In the genomic region with DNA sequence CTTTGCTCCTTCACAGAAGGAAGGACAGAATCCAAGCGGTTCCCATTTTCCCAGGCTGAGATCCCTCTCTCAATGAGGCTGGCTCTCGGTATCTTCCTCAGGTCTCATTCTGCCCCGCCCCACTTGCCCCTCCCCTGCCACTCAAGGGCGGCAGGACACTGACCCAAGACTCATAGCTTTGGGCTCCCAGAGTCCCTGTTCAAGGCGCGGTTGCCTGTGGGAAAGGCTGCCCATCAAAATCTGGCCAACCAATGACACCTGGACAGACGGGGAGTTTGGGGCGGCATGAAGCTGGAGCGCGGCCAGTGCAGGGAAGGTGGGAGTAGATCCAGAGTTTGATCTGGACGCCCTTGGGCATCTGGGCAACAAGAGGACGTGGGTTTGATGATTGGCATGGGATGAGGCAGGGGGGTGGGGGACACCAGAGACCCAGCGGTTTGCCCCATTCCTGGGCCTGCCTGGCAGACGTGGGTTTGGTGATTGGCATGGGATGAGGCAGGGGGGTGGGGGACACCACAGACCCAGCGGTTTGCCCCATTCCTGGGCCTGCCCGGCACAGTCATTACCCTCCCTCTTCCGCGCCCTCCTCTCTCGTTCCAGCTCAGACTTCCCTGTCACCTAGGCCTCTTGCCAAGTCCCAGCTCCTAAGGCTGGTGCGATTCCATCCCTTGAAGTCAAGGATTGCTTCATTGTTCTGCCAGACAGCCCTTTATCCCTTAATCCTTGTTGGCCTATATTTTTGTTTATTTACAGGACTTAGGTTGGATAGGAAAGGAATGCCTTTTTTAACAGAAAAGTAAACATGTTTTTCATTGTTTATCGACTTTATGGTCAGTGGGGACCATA, we compare ENCODE assay signal across 1 cellular context.
TF ChIP-seq lines count a peak whose summit lies in the region.

No MANE protein-coding gene starts in this region.

TF ChIP-seq in HepG2, 621 proteins besides CTCF, POLR2A, EP300 and RAD21 (continued from another document):
- TF ChIP-seq, protein P1, sequence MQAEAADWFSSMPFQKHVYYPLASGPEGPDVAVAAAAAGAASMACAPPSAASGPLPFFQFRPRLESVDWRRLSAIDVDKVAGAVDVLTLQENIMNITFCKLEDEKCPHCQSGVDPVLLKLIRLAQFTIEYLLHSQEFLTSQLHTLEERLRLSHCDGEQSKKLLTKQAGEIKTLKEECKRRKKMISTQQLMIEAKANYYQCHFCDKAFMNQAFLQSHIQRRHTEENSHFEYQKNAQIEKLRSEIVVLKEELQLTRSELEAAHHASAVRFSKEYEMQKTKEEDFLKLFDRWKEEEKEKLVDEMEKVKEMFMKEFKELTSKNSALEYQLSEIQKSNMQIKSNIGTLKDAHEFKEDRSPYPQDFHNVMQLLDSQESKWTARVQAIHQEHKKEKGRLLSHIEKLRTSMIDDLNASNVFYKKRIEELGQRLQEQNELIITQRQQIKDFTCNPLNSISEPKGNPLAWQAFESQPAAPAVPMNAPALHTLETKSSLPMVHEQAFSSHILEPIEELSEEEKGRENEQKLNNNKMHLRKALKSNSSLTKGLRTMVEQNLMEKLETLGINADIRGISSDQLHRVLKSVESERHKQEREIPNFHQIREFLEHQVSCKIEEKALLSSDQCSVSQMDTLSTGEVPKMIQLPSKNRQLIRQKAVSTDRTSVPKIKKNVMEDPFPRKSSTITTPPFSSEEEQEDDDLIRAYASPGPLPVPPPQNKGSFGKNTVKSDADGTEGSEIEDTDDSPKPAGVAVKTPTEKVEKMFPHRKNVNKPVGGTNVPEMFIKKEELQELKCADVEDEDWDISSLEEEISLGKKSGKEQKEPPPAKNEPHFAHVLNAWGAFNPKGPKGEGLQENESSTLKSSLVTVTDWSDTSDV (CRISPR knock-in tag; IDR thresholded peaks at IDR 0.05) = no peak
- peak; percentile 78 for TF ChIP-seq GATAD2A (CRISPR knock-in tag; IDR thresholded peaks at IDR 0.05)
- TF ChIP-seq MED8 (CRISPR knock-in tag; IDR thresholded peaks at IDR 0.05; ENCODE audit: insufficient replicate concordance) = peak; percentile 12
- no peak for TF ChIP-seq SP1 (IDR thresholded peaks at IDR 0.05)
- no peak for TF ChIP-seq SP1 (CRISPR knock-in tag; IDR thresholded peaks at IDR 0.05)
- TF ChIP-seq ZFY (CRISPR knock-in tag; IDR thresholded peaks at IDR 0.05) = 0 out of 2 replicates have a peak, but pooled peaks have one; percentile 2
- no peak for TF ChIP-seq ZFP41 (CRISPR knock-in tag; IDR thresholded peaks at IDR 0.05; ENCODE audit: borderline replicate concordance)
- no peak for TF ChIP-seq AHR (CRISPR knock-in tag; IDR thresholded peaks at IDR 0.05)
- TF ChIP-seq, protein P2, sequence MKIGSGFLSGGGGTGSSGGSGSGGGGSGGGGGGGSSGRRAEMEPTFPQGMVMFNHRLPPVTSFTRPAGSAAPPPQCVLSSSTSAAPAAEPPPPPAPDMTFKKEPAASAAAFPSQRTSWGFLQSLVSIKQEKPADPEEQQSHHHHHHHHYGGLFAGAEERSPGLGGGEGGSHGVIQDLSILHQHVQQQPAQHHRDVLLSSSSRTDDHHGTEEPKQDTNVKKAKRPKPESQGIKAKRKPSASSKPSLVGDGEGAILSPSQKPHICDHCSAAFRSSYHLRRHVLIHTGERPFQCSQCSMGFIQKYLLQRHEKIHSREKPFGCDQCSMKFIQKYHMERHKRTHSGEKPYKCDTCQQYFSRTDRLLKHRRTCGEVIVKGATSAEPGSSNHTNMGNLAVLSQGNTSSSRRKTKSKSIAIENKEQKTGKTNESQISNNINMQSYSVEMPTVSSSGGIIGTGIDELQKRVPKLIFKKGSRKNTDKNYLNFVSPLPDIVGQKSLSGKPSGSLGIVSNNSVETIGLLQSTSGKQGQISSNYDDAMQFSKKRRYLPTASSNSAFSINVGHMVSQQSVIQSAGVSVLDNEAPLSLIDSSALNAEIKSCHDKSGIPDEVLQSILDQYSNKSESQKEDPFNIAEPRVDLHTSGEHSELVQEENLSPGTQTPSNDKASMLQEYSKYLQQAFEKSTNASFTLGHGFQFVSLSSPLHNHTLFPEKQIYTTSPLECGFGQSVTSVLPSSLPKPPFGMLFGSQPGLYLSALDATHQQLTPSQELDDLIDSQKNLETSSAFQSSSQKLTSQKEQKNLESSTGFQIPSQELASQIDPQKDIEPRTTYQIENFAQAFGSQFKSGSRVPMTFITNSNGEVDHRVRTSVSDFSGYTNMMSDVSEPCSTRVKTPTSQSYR (CRISPR knock-in tag; IDR thresholded peaks at IDR 0.05; ENCODE audit: borderline replicate concordance) = 0 out of 2 replicates have a peak, but pooled peaks have one; percentile 9
- peak; percentile 46; the same call in 1 of the 2 replicates for TF ChIP-seq NFKB2 (CRISPR knock-in tag; IDR thresholded peaks at IDR 0.05; ENCODE audit: borderline replicate concordance)
- TF ChIP-seq HNRNPLL (IDR thresholded peaks at IDR 0.05; ENCODE audit: low read depth, low read length, poor library complexity, severe bottlenecking) = peak; percentile 28
- TF ChIP-seq SAP130 (CRISPR knock-in tag; IDR thresholded peaks at IDR 0.05; ENCODE audit: low read depth) = peak; percentile 58
- peak; percentile 25; the same call in 1 of the 2 replicates for TF ChIP-seq TBX2 (CRISPR knock-in tag; IDR thresholded peaks at IDR 0.05; ENCODE audit: borderline replicate concordance)
- no peak for TF ChIP-seq RARG (CRISPR knock-in tag; IDR thresholded peaks at IDR 0.05; ENCODE audit: low read depth)
- TF ChIP-seq GTF3A (CRISPR knock-in tag; conservative IDR thresholded peaks at IDR 0.05) = 0 out of 2 replicates have a peak, but pooled peaks have one; percentile 16
- TF ChIP-seq MEIS1 (CRISPR knock-in tag; IDR thresholded peaks at IDR 0.05; ENCODE audit: borderline replicate concordance) = no peak
- TF ChIP-seq, protein P3, sequence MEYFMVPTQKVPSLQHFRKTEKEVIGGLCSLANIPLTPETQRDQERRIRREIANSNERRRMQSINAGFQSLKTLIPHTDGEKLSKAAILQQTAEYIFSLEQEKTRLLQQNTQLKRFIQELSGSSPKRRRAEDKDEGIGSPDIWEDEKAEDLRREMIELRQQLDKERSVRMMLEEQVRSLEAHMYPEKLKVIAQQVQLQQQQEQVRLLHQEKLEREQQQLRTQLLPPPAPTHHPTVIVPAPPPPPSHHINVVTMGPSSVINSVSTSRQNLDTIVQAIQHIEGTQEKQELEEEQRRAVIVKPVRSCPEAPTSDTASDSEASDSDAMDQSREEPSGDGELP (IDR thresholded peaks at IDR 0.05; ENCODE audit: borderline replicate concordance, low read depth) = 0 out of 2 replicates have a peak, but pooled peaks have one; percentile 11
- peak; percentile 7; the same call in 1 of the 2 replicates for TF ChIP-seq FOXO1 (CRISPR knock-in tag; IDR thresholded peaks at IDR 0.05)
- TF ChIP-seq ZNF335 (CRISPR knock-in tag; IDR thresholded peaks at IDR 0.05) = no peak
- TF ChIP-seq FOXA1 (IDR thresholded peaks at IDR 0.05) = no peak
- TF ChIP-seq FOXA1 (CRISPR knock-in tag; IDR thresholded peaks at IDR 0.05) = peak; percentile 17; the same call in 1 of the 2 replicates
- 0 out of 2 replicates have a peak, but pooled peaks have one; percentile 15 for TF ChIP-seq ZBTB7A (CRISPR knock-in tag; IDR thresholded peaks at IDR 0.05)
- peak; percentile 75 for TF ChIP-seq EED (CRISPR knock-in tag; IDR thresholded peaks at IDR 0.05)
- TF ChIP-seq TEAD2 (CRISPR knock-in tag; IDR thresholded peaks at IDR 0.05) = no peak
- no peak for TF ChIP-seq ZNF724P (CRISPR knock-in tag; IDR thresholded peaks at IDR 0.05; ENCODE audit: borderline replicate concordance)
- TF ChIP-seq, protein P4, sequence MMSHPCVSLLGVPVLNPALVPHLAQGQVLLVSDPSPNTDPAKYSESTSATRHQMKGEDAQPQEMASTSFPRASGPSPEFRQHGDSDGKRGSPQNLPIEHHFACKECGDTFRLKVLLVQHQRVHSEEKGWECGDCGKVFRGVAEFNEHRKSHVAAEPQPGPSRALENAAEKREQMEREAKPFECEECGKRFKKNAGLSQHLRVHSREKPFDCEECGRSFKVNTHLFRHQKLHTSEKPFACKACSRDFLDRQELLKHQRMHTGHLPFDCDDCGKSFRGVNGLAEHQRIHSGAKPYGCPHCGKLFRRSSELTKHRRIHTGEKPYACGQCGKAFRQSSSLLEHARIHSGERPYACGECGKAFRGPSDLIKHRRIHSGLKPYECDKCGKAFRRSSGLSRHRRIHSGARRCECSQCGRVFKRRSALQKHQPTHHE (CRISPR knock-in tag; IDR thresholded peaks at IDR 0.05; ENCODE audit: borderline replicate concordance) = peak; percentile 85; the same call in 1 of the 2 replicates
TF ChIP-seq in HepG2: peak in this region for 78.
